Comparison of ENCODE assay signal across 14 cellular contexts in genomic region chr17:48647964-48648245, GRCh38. TPM values are rescaled to one million over a fixed set of nuclear protein-coding genes. Genes with fewer than 3 reads are reported as not detected.
DNase-seq lines count a peak whose midpoint lies in the region; ATAC-seq and TF ChIP-seq lines count a peak whose summit lies in the region.
"Had no signal": no experiment of that assay in that cellular context is flagged by ENCODE, and none has a peak within 500 bp of the region (broad histone marks: within the 10 kb centered on the region; RNA-seq: fewer than 3 reads in every experiment).

No MANE protein-coding gene starts in this region.

- H4K20me1 ChIP-seq in PC-9 (ENCODE audit: insufficient read depth) = no peaks in the 10 kb centered on the region
- H4K20me1 ChIP-seq in fibroblast of lung (ENCODE audit: control insufficient read depth, extremely low read depth, insufficient read depth, low read length) = no peaks in the 10 kb centered on the region

- H3K27me3 ChIP-seq in PC-9 (ENCODE audit: insufficient read depth, low read depth) (peaks cover 52% of the 10 kb centered on the region), fibroblast of lung (ENCODE audit: control insufficient read depth, insufficient read depth, low read length) (peaks cover 49% of the 10 kb centered on the region)

- no TSS peak for BruUV-seq in PC-9 (replicated peaks; lab: Mats Ljungman, UMichigan)

- no peak for TF ChIP-seq CTCF in PC-9 (conservative IDR thresholded peaks at IDR 0.05)
- TF ChIP-seq CTCF in fibroblast of lung (conservative IDR thresholded peaks at IDR 0.05 in 1 of 2, IDR thresholded peaks at IDR 0.05 in 1 of 2; ENCODE audit: low read depth in 1 of 2, low read length in 2 of 2) = no peak

- no peak overlapping the region for H3K9ac ChIP-seq in fibroblast of lung (ENCODE audit: insufficient read depth, low read length)

- ATAC-seq in stimulated activated effector memory CD8-positive, alpha-beta T cell treated with anti-CD3 and anti-CD28 coated beads, Interleukin-12 subunit alpha, Interleukin-12 subunit beta, amount 100 ng/mL, for 72 hours = no peak
- ATAC-seq in GM19397 (IDR thresholded peaks at IDR 0.05; ENCODE audit: unreplicated experiment) = no peak
- ATAC-seq: heart left ventricle, left ventricle myocardium superior had no signal

- no peaks in the 10 kb centered on the region for H3K79me2 ChIP-seq in PC-9 (ENCODE audit: low read depth)
- H3K79me2 ChIP-seq in fibroblast of lung (ENCODE audit: control insufficient read depth, insufficient read depth, low read length) = no peaks in the 10 kb centered on the region

- H3K36me3 ChIP-seq in PC-9 (ENCODE audit: low read depth) = no peaks in the 10 kb centered on the region
- H3K36me3 ChIP-seq in fibroblast of lung (ENCODE audit: control insufficient read depth, insufficient read depth, low read length) = no peaks in the 10 kb centered on the region
- H3K36me3 ChIP-seq: heart left ventricle had no signal

- no peak overlapping the region for H2AFZ ChIP-seq in PC-9
- H2AFZ ChIP-seq in fibroblast of lung (ENCODE audit: low read length) = no peak overlapping the region

- no peaks in the 10 kb centered on the region for H3K9me3 Mint-ChIP-seq in activated CD4-positive, alpha-beta T cell treated with anti-CD3 and anti-CD28 coated beads, Interleukin-2, amount 10 ng/mL, durations not matched to agents 7 days and 5 days
- no peaks in the 10 kb centered on the region for H3K9me3 Mint-ChIP-seq in stimulated activated effector memory CD8-positive, alpha-beta T cell treated with anti-CD3 and anti-CD28 coated beads, Interleukin-12 subunit alpha, Interleukin-12 subunit beta, amount 100 ng/mL, for 72 hours

- peak overlapping the region; percentile 41; the same call in 1 of the 2 replicates for H3K4me2 ChIP-seq in PC-9
- H3K4me2 ChIP-seq in fibroblast of lung (ENCODE audit: extremely low read depth, insufficient read depth, low read length) = peak overlapping the region; percentile 79

- peak overlapping the region; percentile 52 for H3K4me3 Mint-ChIP-seq in activated CD4-positive, alpha-beta T cell treated with anti-CD3 and anti-CD28 coated beads, Interleukin-2, amount 10 ng/mL, durations not matched to agents 7 days and 5 days
- H3K4me3 Mint-ChIP-seq in stimulated activated effector memory CD8-positive, alpha-beta T cell treated with anti-CD3 and anti-CD28 coated beads, Interleukin-12 subunit alpha, Interleukin-12 subunit beta, amount 100 ng/mL, for 72 hours = peak overlapping the region; percentile 67

- no peaks in the 10 kb centered on the region for H3K9me2 ChIP-seq in PC-9 (ENCODE audit: insufficient read depth)

- no peak overlapping the region for H3K27ac Mint-ChIP-seq in activated CD4-positive, alpha-beta T cell treated with anti-CD3 and anti-CD28 coated beads, Interleukin-2, amount 10 ng/mL, durations not matched to agents 7 days and 5 days
- peak overlapping the region; percentile 15 for H3K27ac Mint-ChIP-seq in stimulated activated effector memory CD8-positive, alpha-beta T cell treated with anti-CD3 and anti-CD28 coated beads, Interleukin-12 subunit alpha, Interleukin-12 subunit beta, amount 100 ng/mL, for 72 hours
- H3K27ac Mint-ChIP-seq: progenitor cell of endocrine pancreas had no signal

- no peak overlapping the region for H3K27ac ChIP-seq in PC-9
- no peak overlapping the region for H3K27ac ChIP-seq in fibroblast of lung (ENCODE audit: insufficient read depth, low read length)
- H3K27ac ChIP-seq: heart left ventricle had no signal

- no peaks in the 10 kb centered on the region for H3K9me3 ChIP-seq in PC-9 (ENCODE audit: insufficient read depth, low read depth)
- no peaks in the 10 kb centered on the region for H3K9me3 ChIP-seq in fibroblast of lung (ENCODE audit: control insufficient read depth, insufficient read depth, low read depth, low read length)
- H3K9me3 ChIP-seq: heart left ventricle had no signal

- H3K4me1 Mint-ChIP-seq in activated CD4-positive, alpha-beta T cell treated with anti-CD3 and anti-CD28 coated beads, Interleukin-2, amount 10 ng/mL, durations not matched to agents 7 days and 5 days = peaks cover 24% of the 10 kb centered on the region
- peaks cover 27% of the 10 kb centered on the region for H3K4me1 Mint-ChIP-seq in stimulated activated effector memory CD8-positive, alpha-beta T cell treated with anti-CD3 and anti-CD28 coated beads, Interleukin-12 subunit alpha, Interleukin-12 subunit beta, amount 100 ng/mL, for 72 hours

- POLR2A ChIA-PET in activated CD4-positive, alpha-beta T cell treated with anti-CD3 and anti-CD28 coated beads, Interleukin-2, amount 10 ng/mL, durations not matched to agents 7 days and 5 days (lab: Charles Lee) = interaction anchor here (0.7 kb wide), 1 partner anchor 75 kb away, joined by 3 read pairs; no protein-coding TSS in a partner anchor
- POLR2A ChIA-PET in PC-9 (lab: Charles Lee; ENCODE audit: unreplicated experiment) = no interaction called here

- no peak overlapping the region for H3K4me3 ChIP-seq in PC-9
- H3K4me3 ChIP-seq in fibroblast of lung (replicated peaks in 1 of 4; ENCODE audit: control extremely low read depth in 1 of 4, insufficient read depth in 1 of 4, low read depth in 3 of 4, low read length in 4 of 4) = no peak overlapping the region

- H3K36me3 Mint-ChIP-seq in activated CD4-positive, alpha-beta T cell treated with anti-CD3 and anti-CD28 coated beads, Interleukin-2, amount 10 ng/mL, durations not matched to agents 7 days and 5 days (ENCODE audit: low read depth) = no peaks in the 10 kb centered on the region
- no peaks in the 10 kb centered on the region for H3K36me3 Mint-ChIP-seq in stimulated activated effector memory CD8-positive, alpha-beta T cell treated with anti-CD3 and anti-CD28 coated beads, Interleukin-12 subunit alpha, Interleukin-12 subunit beta, amount 100 ng/mL, for 72 hours

- H3K27me3 Mint-ChIP-seq in activated CD4-positive, alpha-beta T cell treated with anti-CD3 and anti-CD28 coated beads, Interleukin-2, amount 10 ng/mL, durations not matched to agents 7 days and 5 days = peaks cover 74% of the 10 kb centered on the region

- intact Hi-C loops in PC-9 (cut with micrococcal nuclease; ENCODE audit: unreplicated experiment) = no loop called here

- no peak for DNase-seq in activated CD4-positive, alpha-beta T cell treated with anti-CD3 and anti-CD28 coated beads, Interleukin-2, amount 10 ng/mL, durations not matched to agents 7 days and 5 days
- no peak for DNase-seq in activated CD4-positive, alpha-beta T cell treated with anti-CD3 and anti-CD28 coated beads, Interleukin-2, amount 50 U/mL, for 1 hour
- DNase-seq in PC-9 (no peak), fibroblast of lung (ENCODE audit: low read depth in 2 of 2) (no peak), NCI-H526 (lab: John Stamatoyannopoulos, UW) (no peak), pons (ENCODE audit: low spot score) (no peak)
- DNase-seq in stimulated activated effector memory CD8-positive, alpha-beta T cell treated with anti-CD3 and anti-CD28 coated beads, Interleukin-12 subunit alpha, Interleukin-12 subunit beta, amount 100 ng/mL, for 72 hours (ENCODE audit: low spot score in 2 of 2) = no peak
- DNase-seq: heart left ventricle; left ventricle myocardium superior; stimulated activated CD4-positive, alpha-beta T cell treated with anti-CD3 and anti-CD28 coated beads, Interleukin-4, amount 100 ng/mL, for 4 hours had no signal

- CTCF ChIA-PET in activated CD4-positive, alpha-beta T cell treated with anti-CD3 and anti-CD28 coated beads, Interleukin-2, amount 10 ng/mL, durations not matched to agents 7 days and 5 days (lab: Charles Lee) = interaction anchor here (0.7 to 1.9 kb wide), 8 partner anchors 10 to 55 kb away, joined by 3 to 6 read pairs (median 4); no protein-coding TSS in a partner anchor
- CTCF ChIA-PET in PC-9 (lab: Charles Lee) = interaction anchor here (0.6 to 1.1 kb wide), 2 partner anchors 12 to 83 kb away, joined by 3 to 8 read pairs; no protein-coding TSS in a partner anchor

- H3F3A ChIP-seq in PC-9 (ENCODE audit: insufficient read depth, low read depth) = no peaks in the 10 kb centered on the region

- H3K4me1 ChIP-seq in PC-9 (replicated peaks; ENCODE audit: insufficient read depth) = no peaks in the 10 kb centered on the region
- no peaks in the 10 kb centered on the region for H3K4me1 ChIP-seq in fibroblast of lung (ENCODE audit: control insufficient read depth, extremely low read depth, insufficient read depth, low read length)

RNA-seq across cellular contexts. Expression of gene HOXB9, which starts 21.7 kb away (rescaled TPM):
- total RNA-seq in activated CD4-positive, alpha-beta T cell treated with anti-CD3 and anti-CD28 coated beads, Interleukin-2, amount 10 ng/mL, durations not matched to agents 7 days and 5 days = not detected
- total RNA-seq in PC-9 (2021) (0.30 and 0.70 TPM in 2 replicates), fibroblast of lung (not detected in 2 replicates)
- 0.06 TPM in 1 of 2 replicates, not detected in the other for polyA plus RNA-seq in fibroblast of lung
- polyA plus RNA-seq in fibroblast of lung (2012) = not detected in 2 replicates
- not detected in 2 replicates for polyA minus RNA-seq in fibroblast of lung (ENCODE audit: low replicate concordance)
- total RNA-seq: heart left ventricle, left ventricle myocardium superior, progenitor cell of endocrine pancreas, temporal lobe had no signal
- polyA plus RNA-seq: heart left ventricle had no signal

RNA-seq across cellular contexts. Expression of gene HOXB8, which starts 32.8 kb away (rescaled TPM):
- not detected for total RNA-seq in activated CD4-positive, alpha-beta T cell treated with anti-CD3 and anti-CD28 coated beads, Interleukin-2, amount 10 ng/mL, durations not matched to agents 7 days and 5 days
- total RNA-seq in PC-9 (2021) (0.70 and 1.3 TPM in 2 replicates), fibroblast of lung (0.33 and 0.51 TPM in 2 replicates)
- 1.4 and 2.0 TPM in 2 replicates for polyA plus RNA-seq in fibroblast of lung
- polyA plus RNA-seq in fibroblast of lung (2012) = 2.0 and 2.4 TPM in 2 replicates
- 0.90 and 0.93 TPM in 2 replicates for polyA minus RNA-seq in fibroblast of lung (ENCODE audit: low replicate concordance)
- total RNA-seq: astrocyte, heart left ventricle, left ventricle myocardium superior had no signal
- polyA plus RNA-seq: heart left ventricle had no signal

RNA-seq across cellular contexts. Expression of gene HOXB7, which starts 37.1 kb away (rescaled TPM):
- total RNA-seq in activated CD4-positive, alpha-beta T cell treated with anti-CD3 and anti-CD28 coated beads, Interleukin-2, amount 10 ng/mL, durations not matched to agents 7 days and 5 days = under 1 TPM; 0.25 to 0.30 TPM
- total RNA-seq in PC-9 (2021) (28.2 and 34.0 TPM in 2 replicates), fibroblast of lung (6.4 and 7.4 TPM in 2 replicates)
- 11.8 and 12.7 TPM in 2 replicates for polyA plus RNA-seq in fibroblast of lung
- 14.5 and 15.9 TPM in 2 replicates for polyA plus RNA-seq in fibroblast of lung (2012)
- 2.6 and 3.3 TPM in 2 replicates for polyA minus RNA-seq in fibroblast of lung (ENCODE audit: low replicate concordance)
- total RNA-seq: astrocyte, temporal lobe had no signal

RNA-seq across cellular contexts. Expression of gene HOXB6, which starts 43.1 kb away (rescaled TPM):
- total RNA-seq in activated CD4-positive, alpha-beta T cell treated with anti-CD3 and anti-CD28 coated beads, Interleukin-2, amount 10 ng/mL, durations not matched to agents 7 days and 5 days = not detected
- total RNA-seq in PC-9 (2021) (27.9 and 30.7 TPM in 2 replicates), fibroblast of lung (10.5 and 16.2 TPM in 2 replicates)
- 28.9 and 42.1 TPM in 2 replicates for polyA plus RNA-seq in fibroblast of lung
- 36.4 and 58.8 TPM in 2 replicates for polyA plus RNA-seq in fibroblast of lung (2012)
- polyA minus RNA-seq in fibroblast of lung (ENCODE audit: low replicate concordance) = 33.2 and 59.3 TPM in 2 replicates
- total RNA-seq: astrocyte, temporal lobe had no signal

RNA-seq across cellular contexts. Expression of gene HOXB5, which starts 54.3 kb away (rescaled TPM):
- total RNA-seq in activated CD4-positive, alpha-beta T cell treated with anti-CD3 and anti-CD28 coated beads, Interleukin-2, amount 10 ng/mL, durations not matched to agents 7 days and 5 days = not detected
- total RNA-seq in PC-9 (2021) (8.3 and 12.9 TPM in 2 replicates), fibroblast of lung (1.0 and 2.1 TPM in 2 replicates)
- polyA plus RNA-seq in fibroblast of lung = 9.4 and 17.2 TPM in 2 replicates
- polyA plus RNA-seq in fibroblast of lung (2012) = 24.6 and 41.8 TPM in 2 replicates
- polyA minus RNA-seq in fibroblast of lung (ENCODE audit: low replicate concordance) = 3.8 and 5.5 TPM in 2 replicates
- total RNA-seq: astrocyte, left ventricle myocardium superior, temporal lobe had no signal
